Comparison of ENCODE assay signal across 20 cellular contexts in genomic region chr11:80925291-80925690, GRCh38.
DNase-seq lines count a peak whose midpoint lies in the region; ATAC-seq, FAIRE-seq and TF ChIP-seq lines count a peak whose summit lies in the region.
"Had no signal": no experiment of that assay in that cellular context is flagged by ENCODE, and none has a peak within 500 bp of the region (broad histone marks: within the 10 kb centered on the region; RNA-seq: fewer than 3 reads in every experiment).

No MANE protein-coding gene starts in this region.

- no peak for TF ChIP-seq RAD21 in GM12878 (IDR thresholded peaks at IDR 0.05; ENCODE audit: insufficient read depth, low read depth, low read length)

- H3K9ac ChIP-seq in mammary epithelial cell (ENCODE audit: insufficient read depth, low read length) (no peak overlapping the region), GM12878 (ENCODE audit: control insufficient read depth, insufficient read depth, low read length) (no peak overlapping the region), neural progenitor cell (no peak overlapping the region)

- H3K4me1 ChIP-seq in mammary epithelial cell (ENCODE audit: insufficient read depth, low read length), result peaks cover 20% of the 10 kb centered on the region
- H3K4me1 ChIP-seq in GM12878 (ENCODE audit: control insufficient read depth, insufficient read depth, low read length), result no peaks in the 10 kb centered on the region
- H3K4me1 ChIP-seq in neural progenitor cell, result no peaks in the 10 kb centered on the region
- no peaks in the 10 kb centered on the region for H3K4me1 ChIP-seq in gastroesophageal sphincter
- no peaks in the 10 kb centered on the region for H3K4me1 ChIP-seq in stomach
- H3K4me1 ChIP-seq: Caco-2, SJCRH30 had no signal

- CTCF ChIA-PET in MCF 10A (lab: Yijun Ruan, JAX) (no interaction called here), mammary epithelial cell (lab: Charles Lee; ENCODE audit: low non-redundant PET) (interaction anchor here (0.7 kb wide), 1 partner anchor 19 kb away, joined by 7 read pairs; no protein-coding TSS in a partner anchor), GM12878 (lab: Yijun Ruan, JAX) (interaction anchor here (1.1 to 1.4 kb wide), 2 partner anchors 14 to 15 kb away, joined by 3 to 4 read pairs; no protein-coding TSS in a partner anchor)

- no peak for TF ChIP-seq POLR2A in GM12878 (IDR thresholded peaks at IDR 0.05; ENCODE audit: low read depth, low read length)
- TF ChIP-seq POLR2A in gastroesophageal sphincter (IDR thresholded peaks at IDR 0.05), result no peak
- no peak for TF ChIP-seq POLR2A in stomach (IDR thresholded peaks at IDR 0.05)

- H3K36me3 ChIP-seq in mammary epithelial cell (ENCODE audit: insufficient read depth, low read length) (no peaks in the 10 kb centered on the region), GM12878 (ENCODE audit: control insufficient read depth in 2 of 2, insufficient read depth in 2 of 2, low read length in 1 of 2) (no peaks in the 10 kb centered on the region), neural progenitor cell (no peaks in the 10 kb centered on the region), gastroesophageal sphincter (no peaks in the 10 kb centered on the region), stomach (no peaks in the 10 kb centered on the region)
- H3K36me3 ChIP-seq: SJCRH30 had no signal

- no peaks in the 10 kb centered on the region for H3F3A ChIP-seq in neural progenitor cell (ENCODE audit: low read depth)

- peak; percentile 28 for ATAC-seq in GM12878
- no peak for ATAC-seq in gastroesophageal sphincter
- ATAC-seq: HepG2 had no signal

- H3K27ac ChIP-seq in mammary epithelial cell (ENCODE audit: insufficient read depth, low read depth, low read length) (no peak overlapping the region), GM12878 (ENCODE audit: control insufficient read depth, insufficient read depth) (no peak overlapping the region), neural progenitor cell (no peak overlapping the region), gastroesophageal sphincter (no peak overlapping the region), stomach (no peak overlapping the region)
- H3K27ac ChIP-seq: SJCRH30 had no signal

- BruUV-seq in MCF 10A (replicated peaks; lab: Mats Ljungman, UMichigan) (no TSS peak), mammary epithelial cell (replicated peaks; lab: Mats Ljungman, UMichigan) (no TSS peak), GM12878 (replicated peaks; lab: Mats Ljungman, UMichigan) (no TSS peak)

- H3K4me3 ChIP-seq in mammary epithelial cell (replicated peaks in 1 of 3; ENCODE audit: insufficient read depth in 1 of 3, low read depth in 2 of 3, low read length in 3 of 3) (no peak overlapping the region), GM12878 (no peak overlapping the region), neural progenitor cell (no peak overlapping the region), gastroesophageal sphincter (no peak overlapping the region), stomach (no peak overlapping the region)
- H3K4me3 ChIP-seq: SJCRH30 had no signal

- no peaks in the 10 kb centered on the region for H4K20me1 ChIP-seq in mammary epithelial cell (ENCODE audit: insufficient read depth, low read length)
- H4K20me1 ChIP-seq in GM12878 (ENCODE audit: control insufficient read depth, insufficient read depth), result no peaks in the 10 kb centered on the region
- no peaks in the 10 kb centered on the region for H4K20me1 ChIP-seq in neural progenitor cell (ENCODE audit: low read depth)

- H3K9me3 Mint-ChIP-seq in MCF 10A (ENCODE audit: unreplicated experiment) (no peaks in the 10 kb centered on the region), neural progenitor cell (no peaks in the 10 kb centered on the region)

- H3K27me3 Mint-ChIP-seq in MCF 10A (ENCODE audit: insufficient read depth, unreplicated experiment) (no peaks in the 10 kb centered on the region), neural progenitor cell (ENCODE audit: insufficient read depth, low read depth) (no peaks in the 10 kb centered on the region)
- H3K27me3 Mint-ChIP-seq: CD4-positive, alpha-beta T cell had no signal

- no peak for TF ChIP-seq CTCF in MCF 10A (IDR thresholded peaks at IDR 0.05; ENCODE audit: unreplicated experiment)
- no peak for TF ChIP-seq CTCF in mammary epithelial cell (conservative IDR thresholded peaks at IDR 0.05 in 1 of 2, IDR thresholded peaks at IDR 0.05 in 1 of 2; ENCODE audit: extremely low read depth in 1 of 2, insufficient read depth in 1 of 2, low read depth in 1 of 2, low read length in 2 of 2)
- TF ChIP-seq CTCF in GM12878 (IDR thresholded peaks at IDR 0.05 in 2 of 3, conservative IDR thresholded peaks at IDR 0.05 in 1 of 3; ENCODE audit: control insufficient read depth in 2 of 3, extremely low read depth in 1 of 3, insufficient read depth in 1 of 3, low read depth in 3 of 3, low read length in 3 of 3), result no peak
- no peak for TF ChIP-seq CTCF in neural progenitor cell (IDR thresholded peaks at IDR 0.05)
- TF ChIP-seq CTCF in gastroesophageal sphincter (IDR thresholded peaks at IDR 0.05), result no peak
- no peak for TF ChIP-seq CTCF in stomach (IDR thresholded peaks at IDR 0.05)

- H3K27ac Mint-ChIP-seq in MCF 10A (ENCODE audit: low read depth, unreplicated experiment) (peak overlapping the region; percentile 24), neural progenitor cell (no peak overlapping the region)
- H3K27ac Mint-ChIP-seq: CD4-positive, alpha-beta T cell had no signal

- RAD21 ChIA-PET in GM12878 (lab: Charles Lee; ENCODE audit: unreplicated experiment), result no interaction called here

- TF ChIP-seq EP300 in GM12878 (IDR thresholded peaks at IDR 0.05; ENCODE audit: borderline replicate concordance in 1 of 2, control insufficient read depth in 1 of 2, low read depth in 2 of 2, low read length in 2 of 2) (no peak), gastroesophageal sphincter (IDR thresholded peaks at IDR 0.05) (no peak), stomach (IDR thresholded peaks at IDR 0.05) (no peak)

- intact Hi-C loops in MCF 10A (cut with micrococcal nuclease) (no loop called here), mammary epithelial cell (cut with micrococcal nuclease) (no loop called here), GM12878 (cut with micrococcal nuclease; ENCODE audit: unreplicated experiment) (no loop called here), stomach (cut with DNase I; ENCODE audit: low total_unique reads) (no loop called here)

- H3K4me2 ChIP-seq in mammary epithelial cell (ENCODE audit: insufficient read depth, low read depth, low read length), result no peak overlapping the region
- no peak overlapping the region for H3K4me2 ChIP-seq in GM12878 (ENCODE audit: control insufficient read depth, insufficient read depth)
- H3K4me2 ChIP-seq in neural progenitor cell, result no peak overlapping the region

- DNase-seq in MCF 10A (ENCODE audit: unreplicated experiment) (no peak), mammary epithelial cell (no peak), NOMO-1 treated with dmso at 0.1 percent for 144 hours (lab: John Stamatoyannopoulos, UW; ENCODE audit: unreplicated experiment) (peak; percentile 60), GM12878 (ENCODE audit: low read depth, low spot score) (no peak), neural progenitor cell (ENCODE audit: low spot score) (peak; percentile 6), T-helper 1 cell (no peak), stomach (no peak)
- DNase-seq: Caco-2; CD4-positive, alpha-beta T cell; GDM1; KBM-7; NCI-H1048; NCI-H146; NCI-H2029 treated with DMSO at 0.1 percent for 48 hours; NCI-H774; SJCRH30; SW 1271 had no signal

- H3K4me3 Mint-ChIP-seq in MCF 10A (ENCODE audit: unreplicated experiment), result no peak overlapping the region
- no peak overlapping the region for H3K4me3 Mint-ChIP-seq in neural progenitor cell
- H3K4me3 Mint-ChIP-seq: CD4-positive, alpha-beta T cell had no signal

- SMC1A ChIA-PET in GM12878 (lab: Charles Lee; ENCODE audit: uncharacterized antibody, unreplicated experiment), result no interaction called here

- no peaks in the 10 kb centered on the region for H3K36me3 Mint-ChIP-seq in MCF 10A (ENCODE audit: insufficient read depth, unreplicated experiment)
- no peaks in the 10 kb centered on the region for H3K36me3 Mint-ChIP-seq in neural progenitor cell

- dilution Hi-C loops in mammary epithelial cell (cut with HindIII; ENCODE audit: low sequenced_read_pairs), result no loop called here

- POLR2A ChIA-PET in MCF 10A (lab: Yijun Ruan, JAX) (interaction anchor here (0.8 to 2.0 kb wide), 2 partner anchors 9 to 64 kb away, joined by 4 read pairs; no protein-coding TSS in a partner anchor), GM12878 (lab: Charles Lee) (no interaction called here)

- H2AFZ ChIP-seq in mammary epithelial cell (ENCODE audit: low read depth, low read length), result no peak overlapping the region
- H2AFZ ChIP-seq in GM12878 (ENCODE audit: control insufficient read depth, low read depth, low read length), result no peak overlapping the region
- no peak overlapping the region for H2AFZ ChIP-seq in neural progenitor cell (replicated peaks)

- H3K79me2 ChIP-seq in mammary epithelial cell (ENCODE audit: insufficient read depth, low read length) (no peaks in the 10 kb centered on the region), GM12878 (ENCODE audit: control insufficient read depth, insufficient read depth, low read length) (no peaks in the 10 kb centered on the region), neural progenitor cell (ENCODE audit: low read depth) (no peaks in the 10 kb centered on the region)

- H3K9me3 ChIP-seq in mammary epithelial cell (replicated peaks; ENCODE audit: insufficient read depth, low read length), result no peaks in the 10 kb centered on the region
- H3K9me3 ChIP-seq in GM12878 (replicated peaks; ENCODE audit: control insufficient read depth, insufficient read depth, low read length), result no peaks in the 10 kb centered on the region
- no peaks in the 10 kb centered on the region for H3K9me3 ChIP-seq in neural progenitor cell (ENCODE audit: low read depth)
- H3K9me3 ChIP-seq in gastroesophageal sphincter, result no peaks in the 10 kb centered on the region
- no peaks in the 10 kb centered on the region for H3K9me3 ChIP-seq in stomach
- H3K9me3 ChIP-seq: Caco-2, SJCRH30 had no signal

- in situ Hi-C loops in mammary epithelial cell (cut with MboI; ENCODE audit: low sequenced_read_pairs in 2 of 2) (no loop called here), GM12878 (cut with MboI) (no loop called here)

- H3K4me1 Mint-ChIP-seq in MCF 10A (ENCODE audit: insufficient read depth, unreplicated experiment) (peaks cover 11% of the 10 kb centered on the region), neural progenitor cell (peaks cover 4% of the 10 kb centered on the region)

- no peaks in the 10 kb centered on the region for H3K27me3 ChIP-seq in mammary epithelial cell (ENCODE audit: insufficient read depth, low read length)
- no peaks in the 10 kb centered on the region for H3K27me3 ChIP-seq in GM12878 (replicated peaks in 1 of 2; ENCODE audit: control insufficient read depth in 2 of 2, insufficient read depth in 2 of 2, low read length in 1 of 2)
- no peaks in the 10 kb centered on the region for H3K27me3 ChIP-seq in neural progenitor cell
- no peaks in the 10 kb centered on the region for H3K27me3 ChIP-seq in gastroesophageal sphincter
- no peaks in the 10 kb centered on the region for H3K27me3 ChIP-seq in stomach
- H3K27me3 ChIP-seq: SJCRH30 had no signal

- no peak for FAIRE-seq in GM12878 (lab: Jason Lieb, UNC)
- FAIRE-seq: A204.1, HepG2 had no signal

- WGBS in mammary epithelial cell (ENCODE audit: low coverage, missing lambda C conversion rate), result 89% methylated on average over 4 of the region's 4 CpGs
- 17% methylated on average over 4 of the region's 4 CpGs for WGBS in GM12878 (ENCODE audit: insufficient coverage, insufficient replicate concordance, low lambda C conversion rate, missing lambda C conversion rate)
- WGBS in gastroesophageal sphincter (ENCODE audit: low coverage in 1 of 2), 2 donors, result 70 to 87% methylated on average over 3 to 4 of the region's 4 CpGs
- 73 to 78% (median 77%) methylated on average over 4 of the region's 4 CpGs for WGBS in stomach, 5 donors

Comparison
In these comparisons a context has a peak if more than half of its experiments do, and no peak if none do; other contexts are left out.
1. DNase-seq: peak in NOMO-1 treated with dmso at 0.1 percent for 144 hours (single experiment) and neural progenitor cell (single experiment); none in MCF 10A (single experiment), mammary epithelial cell (single experiment), GM12878 (single experiment), T-helper 1 cell (0 of 5) and stomach (single experiment).